ENCODE assay signal across 13 cellular contexts in genomic region chr15:69304176-69304533, GRCh38. TPM values are rescaled to one million over a fixed set of nuclear protein-coding genes. Genes with fewer than 3 reads are reported as not detected.
A peak's percentile ranks its signal among the peaks of the same experiment; 100 is the strongest.
DNase-seq lines count a peak whose midpoint lies in the region; ATAC-seq and TF ChIP-seq lines count a peak whose summit lies in the region.
"Had no signal": no experiment of that assay in that cellular context is flagged by ENCODE, and none has a peak within 500 bp of the region (broad histone marks: within the 10 kb centered on the region; RNA-seq: fewer than 3 reads in every experiment).

No MANE protein-coding gene starts in this region.

- in situ Hi-C loops in Caki2 (cut with HindIII; ENCODE audit: low pct_unique_long_range_greater_than_20kb, low sequenced_read_pairs) = no loop called here

- peak; percentile 25 for ATAC-seq in omental fat pad (ENCODE audit: low FRiP score)
- no peak for ATAC-seq in GM21360 (IDR thresholded peaks at IDR 0.05; ENCODE audit: unreplicated experiment)
- ATAC-seq: naive thymus-derived CD8-positive, alpha-beta T cell had no signal

- TF ChIP-seq CTCF in epithelial cell of esophagus (IDR thresholded peaks at IDR 0.05; ENCODE audit: insufficient read depth, low read depth, low read length, missing control alignments) = no peak
- TF ChIP-seq CTCF in omental fat pad (IDR thresholded peaks at IDR 0.05) = no peak

- H3K4me3 ChIP-seq in epithelial cell of esophagus (ENCODE audit: low read length) = no peak overlapping the region
- H3K4me3 ChIP-seq: thyroid gland had no signal

- peak; percentile 93 for DNase-seq in Caki2 (ENCODE audit: low read depth)
- DNase-seq in NOMO-1 treated with DMSO at 0.1 percent for 48 hours (lab: John Stamatoyannopoulos, UW; ENCODE audit: unreplicated experiment) = peak; percentile 88
- DNase-seq in epithelial cell of esophagus (ENCODE audit: low read depth) = peak; percentile 91
- DNase-seq in omental fat pad (ENCODE audit: low spot score) = no peak
- DNase-seq in activated CD4-positive, alpha-beta T cell treated with anti-CD3 and anti-CD28 coated beads, Interleukin-2, amount 50 U/mL, for 4 hours = no peak
- DNase-seq in NCI-H2171 treated with DMSO at 0.1 percent for 48 hours (lab: John Stamatoyannopoulos, UW) = no peak
- no peak for DNase-seq in NCI-H446 (lab: John Stamatoyannopoulos, UW)
- DNase-seq: central memory CD4-positive, alpha-beta T cell; hypothalamus; naive thymus-derived CD8-positive, alpha-beta T cell; stimulated activated CD4-positive, alpha-beta T cell treated with anti-CD3 and anti-CD28 coated beads, Interleukin-4, amount 100 ng/mL, for 1 hour; thyroid gland had no signal

RNA-seq across cellular contexts. Expression of gene PAQR5, which starts 5.4 kb away (rescaled TPM):
- total RNA-seq in Caki2 (2014; rRNA removed; shearing (Covaris generic); ENCODE audit: low replicate concordance) = 48.3 and 50.0 TPM in 2 replicates
- 10 to 100 TPM in 1 of 4 donors, 1 to 10 TPM in 1, under 1 TPM in 2; 0.47 to 11.9 (median 0.86) TPM for total RNA-seq in omental fat pad
- total RNA-seq: naive thymus-derived CD8-positive, alpha-beta T cell had no signal

Comparison
In these comparisons a context has a peak if more than half of its experiments do, and no peak if none do; other contexts are left out.
1. DNase-seq: peak in Caki2 (single experiment), NOMO-1 treated with DMSO at 0.1 percent for 48 hours (single experiment) and epithelial cell of esophagus (single experiment); none in omental fat pad (single experiment), activated CD4-positive, alpha-beta T cell treated with anti-CD3 and anti-CD28 coated beads, Interleukin-2, amount 50 U/mL, for 4 hours (0 of 2), NCI-H2171 treated with DMSO at 0.1 percent for 48 hours (single experiment) and NCI-H446 (0 of 2).